In the genomic region with DNA sequence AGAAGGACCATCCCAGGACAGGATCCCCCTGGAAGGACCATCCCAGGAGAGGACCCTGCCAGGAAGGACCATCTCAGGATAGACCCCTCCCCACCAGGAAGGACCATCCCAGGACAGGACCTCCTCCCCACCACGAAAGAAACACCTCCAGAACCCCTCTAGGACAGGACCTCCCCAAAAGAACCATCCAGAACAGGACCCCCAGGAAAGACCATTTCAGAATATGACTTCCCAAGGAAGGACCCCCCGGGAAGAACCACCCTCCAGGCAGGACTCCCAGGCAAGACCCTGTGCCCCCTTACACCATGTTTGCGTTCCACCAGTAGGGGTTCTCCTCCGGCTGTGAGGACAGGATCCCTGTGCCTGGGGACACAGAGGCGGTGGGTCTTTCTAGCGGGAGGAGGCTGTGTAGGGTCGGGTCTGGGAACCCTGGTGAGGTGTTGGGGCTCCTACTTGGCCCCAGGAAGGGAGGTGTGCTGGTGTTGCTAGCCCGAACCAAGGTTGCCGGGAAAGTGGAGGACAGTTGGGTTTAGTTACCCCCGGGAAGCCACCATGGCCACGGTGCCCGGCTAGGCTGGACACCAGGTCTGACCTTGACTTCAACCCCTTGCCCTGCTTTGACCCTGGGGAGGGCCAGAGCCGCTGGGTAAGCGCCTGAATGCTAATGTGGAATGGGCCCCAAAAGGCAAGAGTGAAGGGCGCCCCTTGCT, we compare ENCODE assay signal across 10 cellular contexts.
DNase-seq lines count a peak whose midpoint lies in the region; ATAC-seq and TF ChIP-seq lines count a peak whose summit lies in the region.
"Had no signal": no experiment of that assay in that cellular context is flagged by ENCODE, and none has a peak within 500 bp of the region (broad histone marks: within the 10 kb centered on the region; RNA-seq: fewer than 3 reads in every experiment).

No MANE protein-coding gene starts in this region.

- H3K9me3 Mint-ChIP-seq in activated naive CD4-positive, alpha-beta T cell treated with anti-CD3 and anti-CD28 coated beads, Interleukin-2, amount 10 ng/mL, durations not matched to agents 7 days and 5 days, result no peaks in the 10 kb centered on the region
- H3K9me3 Mint-ChIP-seq in stimulated activated naive B cell treated with anti-CD40 and anti-IgM and Interleukin-4, amounts not matched to agents 10 μg/mL and 1 μg/mL and 100 μg/mL, for 72 hours, result no peaks in the 10 kb centered on the region

- H4K20me1 ChIP-seq in SU-DHL-6 (ENCODE audit: low read depth, low read length), result no peaks in the 10 kb centered on the region

- peak overlapping the region; percentile 81 for H2AFZ ChIP-seq in SU-DHL-6 (ENCODE audit: low read depth, low read length, severe bottlenecking)

- no peaks in the 10 kb centered on the region for H3K36me3 Mint-ChIP-seq in activated naive CD4-positive, alpha-beta T cell treated with anti-CD3 and anti-CD28 coated beads, Interleukin-2, amount 10 ng/mL, durations not matched to agents 7 days and 5 days
- H3K36me3 Mint-ChIP-seq in stimulated activated naive B cell treated with anti-CD40 and anti-IgM and Interleukin-4, amounts not matched to agents 10 μg/mL and 1 μg/mL and 100 μg/mL, for 72 hours, result no peaks in the 10 kb centered on the region

- H3K36me3 ChIP-seq in SU-DHL-6 (ENCODE audit: low read length) (no peaks in the 10 kb centered on the region), iPS-15b (ENCODE audit: control insufficient read depth, insufficient read depth, low read length) (no peaks in the 10 kb centered on the region)

- DNase-seq in activated naive CD4-positive, alpha-beta T cell treated with anti-CD3 and anti-CD28 coated beads, Interleukin-2, amount 10 ng/mL, durations not matched to agents 7 days and 5 days, result no peak
- no peak for DNase-seq in activated naive CD4-positive, alpha-beta T cell (lab: John Stamatoyannopoulos, UW)
- DNase-seq in stimulated activated naive B cell treated with anti-CD40 and anti-IgM and Interleukin-4, amounts not matched to agents 10 μg/mL and 1 μg/mL and 100 μg/mL, for 72 hours, result no peak
- DNase-seq in HUDEP-2 (lab: John Stamatoyannopoulos, UW; ENCODE audit: unreplicated experiment in 76 of 76) (no peak), dedifferentiated amniotic fluid mesenchymal stem cell (ENCODE audit: extremely low spot score) (no peak)

- peak overlapping the region; percentile 94 for H3K4me2 ChIP-seq in SU-DHL-6 (ENCODE audit: low read depth, low read length, poor library complexity, severe bottlenecking)

- peaks cover 6% of the 10 kb centered on the region for H3K4me1 Mint-ChIP-seq in activated naive CD4-positive, alpha-beta T cell treated with anti-CD3 and anti-CD28 coated beads, Interleukin-2, amount 10 ng/mL, durations not matched to agents 7 days and 5 days
- peaks cover 4 to 8% of the 10 kb centered on the region in 2 donors for H3K4me1 Mint-ChIP-seq in stimulated activated naive B cell treated with anti-CD40 and anti-IgM and Interleukin-4, amounts not matched to agents 10 μg/mL and 1 μg/mL and 100 μg/mL, for 72 hours

- H3K27me3 Mint-ChIP-seq in activated naive CD4-positive, alpha-beta T cell treated with anti-CD3 and anti-CD28 coated beads, Interleukin-2, amount 10 ng/mL, durations not matched to agents 7 days and 5 days, result peaks cover 68% of the 10 kb centered on the region
- H3K27me3 Mint-ChIP-seq in stimulated activated naive B cell treated with anti-CD40 and anti-IgM and Interleukin-4, amounts not matched to agents 10 μg/mL and 1 μg/mL and 100 μg/mL, for 72 hours, result peaks cover 38 to 48% of the 10 kb centered on the region in 2 donors

- no peaks in the 10 kb centered on the region for H3K4me1 ChIP-seq in iPS-15b (ENCODE audit: control insufficient read depth, insufficient read depth, low read length)

- H3K9me3 ChIP-seq in SU-DHL-6 (ENCODE audit: insufficient read depth, low read length) (no peaks in the 10 kb centered on the region), iPS-15b (ENCODE audit: control insufficient read depth, insufficient read depth, low read length) (no peaks in the 10 kb centered on the region)

- H3K4me3 ChIP-seq in SU-DHL-6 (ENCODE audit: insufficient read depth, low read length, poor library complexity, severe bottlenecking) (peak overlapping the region; percentile 85), iPS-15b (ENCODE audit: low read depth, low read length) (peak overlapping the region; percentile 27)

- no peaks in the 10 kb centered on the region for H3F3A ChIP-seq in SU-DHL-6 (ENCODE audit: insufficient read depth)

- H3K27ac ChIP-seq in SU-DHL-6 (ENCODE audit: low read depth, low read length), result peak overlapping the region; percentile 83
- H3K27ac ChIP-seq: C4-2B, skin epidermis had no signal

- H3K4me3 Mint-ChIP-seq in activated naive CD4-positive, alpha-beta T cell treated with anti-CD3 and anti-CD28 coated beads, Interleukin-2, amount 10 ng/mL, durations not matched to agents 7 days and 5 days, result peak overlapping the region; percentile 45
- peak overlapping the region; percentile 74 to 79 for H3K4me3 Mint-ChIP-seq in stimulated activated naive B cell treated with anti-CD40 and anti-IgM and Interleukin-4, amounts not matched to agents 10 μg/mL and 1 μg/mL and 100 μg/mL, for 72 hours

- H3K27ac Mint-ChIP-seq in activated naive CD4-positive, alpha-beta T cell treated with anti-CD3 and anti-CD28 coated beads, Interleukin-2, amount 10 ng/mL, durations not matched to agents 7 days and 5 days, result no peak overlapping the region
- H3K27ac Mint-ChIP-seq in stimulated activated naive B cell treated with anti-CD40 and anti-IgM and Interleukin-4, amounts not matched to agents 10 μg/mL and 1 μg/mL and 100 μg/mL, for 72 hours, result peak overlapping the region; percentile 90

- peak overlapping the region; percentile 96 for H3K9ac ChIP-seq in SU-DHL-6 (ENCODE audit: low read length)
- H3K9ac ChIP-seq in iPS-15b (ENCODE audit: low read depth, low read length), result no peak overlapping the region

- CTCF ChIA-PET in activated naive CD4-positive, alpha-beta T cell treated with anti-CD3 and anti-CD28 coated beads, Interleukin-2, amount 10 ng/mL, durations not matched to agents 7 days and 5 days (lab: Charles Lee), result interaction anchor here (0.7 to 4.7 kb wide), 19 partner anchors 10 to 345 kb away, joined by 3 to 103 read pairs (median 4); partner anchors contain the start of genes ASPSCR1, CENPX, DCXR and LRRC45

- H3K79me2 ChIP-seq in SU-DHL-6 (ENCODE audit: insufficient read depth, low read length), result peaks cover 31% of the 10 kb centered on the region

- no peaks in the 10 kb centered on the region for H3K27me3 ChIP-seq in SU-DHL-6 (ENCODE audit: low read length)
- peaks cover 49% of the 10 kb centered on the region for H3K27me3 ChIP-seq in iPS-15b (ENCODE audit: control insufficient read depth, insufficient read depth, low read length)

- ATAC-seq in stimulated activated naive B cell treated with anti-CD40 and anti-IgM and Interleukin-4, amounts not matched to agents 10 μg/mL and 1 μg/mL and 100 μg/mL, for 72 hours (replicated peaks), result no peak
- no peak for ATAC-seq in HG03159 (IDR thresholded peaks at IDR 0.05; ENCODE audit: unreplicated experiment)

- H3K9me2 ChIP-seq in SU-DHL-6 (replicated peaks; ENCODE audit: insufficient read depth, low read length), result no peaks in the 10 kb centered on the region

- TF ChIP-seq CTCF in SU-DHL-6 (IDR thresholded peaks at IDR 0.05; ENCODE audit: insufficient read depth, low read length, poor library complexity, severe bottlenecking), result peak; percentile 22
